Comparison of ENCODE assay signal across 17 cellular contexts in the genomic region with DNA sequence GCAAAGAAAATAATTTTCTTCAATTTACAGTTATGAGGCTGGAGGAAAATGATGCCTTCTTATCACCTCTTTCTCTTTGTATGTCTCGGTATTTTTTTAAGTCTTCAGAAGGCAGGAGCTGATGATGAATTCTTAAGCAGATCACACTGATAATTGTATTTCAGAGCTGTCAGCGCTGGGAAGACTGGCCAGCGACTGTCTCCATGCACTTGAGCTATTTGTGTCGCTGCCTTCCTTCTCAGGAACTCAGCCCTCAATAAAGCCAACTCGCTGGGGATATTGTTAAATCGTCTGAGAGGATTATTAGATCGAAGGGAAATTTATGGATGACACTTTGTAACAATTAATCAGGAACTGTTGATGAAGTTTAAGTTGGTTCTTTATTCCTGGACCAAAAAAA. TPM values are rescaled to one million over a fixed set of nuclear protein-coding genes. Genes with fewer than 3 reads are reported as not detected.
DNase-seq lines count a peak whose midpoint lies in the region; ATAC-seq and TF ChIP-seq lines count a peak whose summit lies in the region.
"Had no signal": no experiment of that assay in that cellular context is flagged by ENCODE, and none has a peak within 500 bp of the region (broad histone marks: within the 10 kb centered on the region; RNA-seq: fewer than 3 reads in every experiment).

No MANE protein-coding gene starts in this region.

- H3K9ac ChIP-seq in MM.1S (ENCODE audit: low read length) = no peak overlapping the region
- H3K9ac ChIP-seq: SK-N-SH had no signal

- H3K4me1 ChIP-seq in cardiac muscle cell (ENCODE audit: low read depth) = peaks cover 17% of the 10 kb centered on the region
- peaks cover 5 to 55% (median 17%) of the 10 kb centered on the region in 9 donors for H3K4me1 ChIP-seq in heart right ventricle
- 0 out of 2 replicates have a peak, but pooled peaks cover 4% of the 10 kb centered on the region for H3K4me1 ChIP-seq in MM.1S (ENCODE audit: low read length)
- H3K4me1 ChIP-seq: Peyer's patch had no signal

- H3K36me3 Mint-ChIP-seq in osteocyte (ENCODE audit: unreplicated experiment) = no peaks in the 10 kb centered on the region

- peak overlapping the region; percentile 22 for H3K27ac ChIP-seq in cardiac muscle cell
- H3K27ac ChIP-seq in heart right ventricle = peak overlapping the region in 8 of 10 donors; percentile 13 to 93 (median 66)
- H3K27ac ChIP-seq in MM.1S (ENCODE audit: low read length) = no peak overlapping the region

- no peaks in the 10 kb centered on the region for H3K4me1 Mint-ChIP-seq in osteocyte (ENCODE audit: unreplicated experiment)

- H3K27me3 Mint-ChIP-seq in osteocyte (ENCODE audit: unreplicated experiment) = peaks cover 9% of the 10 kb centered on the region

- ATAC-seq in Right ventricle myocardium inferior (no peak), heart right ventricle (no peak)

- H3K9me3 Mint-ChIP-seq in osteocyte (ENCODE audit: unreplicated experiment) = no peaks in the 10 kb centered on the region

- H3K4me3 Mint-ChIP-seq in osteocyte (ENCODE audit: unreplicated experiment) = no peak overlapping the region
- H3K4me3 Mint-ChIP-seq: B cell had no signal

- 20 to 22% methylated on average over 7 of the region's 7 CpGs for WGBS in heart right ventricle, 2 donors

- H3K9me2 ChIP-seq in MM.1S (replicated peaks; ENCODE audit: insufficient read depth, low read length) = no peaks in the 10 kb centered on the region
- H3K9me2 ChIP-seq: SK-N-SH had no signal

- H3K4me2 ChIP-seq in MM.1S (ENCODE audit: low read depth, low read length) = no peak overlapping the region
- H3K4me2 ChIP-seq: SK-N-SH had no signal

- DNase-seq in cardiac muscle cell (ENCODE audit: low read depth in 1 of 2, low spot score in 1 of 2) = peak in 1 of 2 donors; percentile 24
- no peak for DNase-seq in Right ventricle myocardium inferior (ENCODE audit: missing footprints)
- DNase-seq in heart right ventricle = no peak
- DNase-seq in osteocyte (ENCODE audit: extremely low spot score, unreplicated experiment) = peak; percentile 2
- no peak for DNase-seq in NCI-H774 (lab: John Stamatoyannopoulos, UW)
- DNase-seq in MM.1S = no peak
- DNase-seq in GF-D8 (lab: John Stamatoyannopoulos, UW) = no peak
- no peak for DNase-seq in hippocampal formation (lab: John Stamatoyannopoulos, UW)
- DNase-seq: 8988T, GDM1, KG1, NCI-H1436 treated with DMSO at 0.1 percent for 48 hours, NCI-H2029, NCI-H526, Peyer's patch, SK-N-SH had no signal

- no peaks in the 10 kb centered on the region for H3K79me2 ChIP-seq in MM.1S (ENCODE audit: low read length)

- intact Hi-C loops in Right ventricle myocardium inferior (cut with DNase I) (loop anchor here (10.0 kb wide), 2 partner anchors 76 to 306 kb away; no protein-coding TSS in a partner anchor), heart right ventricle (cut with DNase I) (loop anchor here in 5 of 10 donors (5.0 to 10.0 kb wide), 7 partner anchors 39 to 514 kb away; partner anchors contain the start of gene PTGR3 (in 1 of the 5))

- H3K27me3 ChIP-seq in cardiac muscle cell (no peaks in the 10 kb centered on the region), heart right ventricle (no peaks in the 10 kb centered on the region), MM.1S (replicated peaks; ENCODE audit: insufficient read depth, low read length) (no peaks in the 10 kb centered on the region)
- H3K27me3 ChIP-seq: Peyer's patch had no signal

- H3K27ac Mint-ChIP-seq in osteocyte (ENCODE audit: unreplicated experiment) = no peak overlapping the region
- H3K27ac Mint-ChIP-seq: B cell had no signal

- H4K20me1 ChIP-seq in MM.1S (ENCODE audit: insufficient read depth, low read length) = no peaks in the 10 kb centered on the region

- no peaks in the 10 kb centered on the region for H3K9me3 ChIP-seq in cardiac muscle cell (ENCODE audit: low read depth)
- no peaks in the 10 kb centered on the region for H3K9me3 ChIP-seq in heart right ventricle
- H3K9me3 ChIP-seq in MM.1S (replicated peaks; ENCODE audit: insufficient read depth, low read length) = no peaks in the 10 kb centered on the region
- H3K9me3 ChIP-seq: Peyer's patch, SK-N-SH had no signal

- H3K4me3 ChIP-seq in cardiac muscle cell = no peak overlapping the region
- H3K4me3 ChIP-seq in heart right ventricle = peak overlapping the region in 1 of 10 donors; percentile 41
- no peak overlapping the region for H3K4me3 ChIP-seq in MM.1S (ENCODE audit: low read length)

- no peaks in the 10 kb centered on the region for H3F3A ChIP-seq in MM.1S (ENCODE audit: insufficient read depth, low read length)

- TF ChIP-seq CTCF in cardiac muscle cell (IDR thresholded peaks at IDR 0.05; ENCODE audit: low read depth, low read length) (no peak), heart right ventricle (IDR thresholded peaks at IDR 0.05) (no peak), osteocyte (IDR thresholded peaks at IDR 0.05) (no peak), MM.1S (IDR thresholded peaks at IDR 0.05; ENCODE audit: low read length) (no peak)

- H2AFZ ChIP-seq in MM.1S (ENCODE audit: low read length) = no peak overlapping the region

- no peaks in the 10 kb centered on the region for H3K36me3 ChIP-seq in cardiac muscle cell
- no peaks in the 10 kb centered on the region for H3K36me3 ChIP-seq in heart right ventricle
- no peaks in the 10 kb centered on the region for H3K36me3 ChIP-seq in MM.1S (replicated peaks; ENCODE audit: insufficient read depth, low read length)
- H3K36me3 ChIP-seq: Peyer's patch had no signal

RNA-seq across cellular contexts. Expression of gene PTGR3, which starts 40.3 kb away (rescaled TPM):
- total RNA-seq in cardiac muscle cell (11.0 and 21.1 TPM in 2 replicates), Right ventricle myocardium inferior (71.5 TPM), heart right ventricle (10 to 100 TPM; 48.5 to 71.3 (median 58.8) TPM), osteocyte (17.7 and 19.7 TPM in 2 replicates)
- polyA plus RNA-seq in cardiac muscle cell (17.4 and 18.5 TPM in 2 replicates), heart right ventricle (10 to 100 TPM; 10.0 to 19.2 TPM)

RNA-seq across cellular contexts. Expression of gene TSHZ1, which starts 41.9 kb away (rescaled TPM):
- total RNA-seq in cardiac muscle cell = 10.6 and 13.5 TPM in 2 replicates
- 5.6 and 6.5 TPM in 2 replicates for polyA plus RNA-seq in cardiac muscle cell
- total RNA-seq in Right ventricle myocardium inferior = 23.1 TPM
- 10 to 100 TPM; 13.2 to 22.9 (median 18.3) TPM for total RNA-seq in heart right ventricle
- 10 to 100 TPM in 1 of 2 donors, 1 to 10 TPM in 1; 4.8 to 10.7 TPM for polyA plus RNA-seq in heart right ventricle
- total RNA-seq in osteocyte = 12.2 and 13.3 TPM in 2 replicates
